In genomic region chr1:168428063-168428731, GRCh38 we compare ENCODE assay signal across 11 cellular contexts.
DNase-seq lines count a peak whose midpoint lies in the region; ATAC-seq, FAIRE-seq and TF ChIP-seq lines count a peak whose summit lies in the region.
"Had no signal": no experiment of that assay in that cellular context is flagged by ENCODE, and none has a peak within 500 bp of the region (broad histone marks: within the 10 kb centered on the region; RNA-seq: fewer than 3 reads in every experiment).

No MANE protein-coding gene starts in this region.

- peak; percentile 77 for DNase-seq in NCI-H226
- peak; percentile 33 for DNase-seq in fibroblast of pulmonary artery (ENCODE audit: low read depth)
- peak; percentile 52 for DNase-seq in mucosa of gallbladder (ENCODE audit: low spot score)
- peak; percentile 22 for DNase-seq in urothelium cell line (ENCODE audit: low spot score)
- DNase-seq in NCI-H146 treated with DMSO at 0.1 percent for 48 hours (lab: John Stamatoyannopoulos, UW; ENCODE audit: unreplicated experiment), result no peak
- DNase-seq in T-cell, result no peak
- DNase-seq: activated naive CD4-positive, alpha-beta T cell treated with Interleukin-2 at 50 U/mL for 16 hours; effector memory CD8-positive, alpha-beta T cell had no signal

- CTCF ChIA-PET in T-cell (lab: Charles Lee), result interaction anchor here in 1 of 2 donors (0.6 kb wide), 2 partner anchors 15 to 86 kb away, joined by 4 to 10 read pairs; no protein-coding TSS in a partner anchor

- H3K4me1 Mint-ChIP-seq in T-cell, result peaks cover 0 to 4% (median 3%) of the 10 kb centered on the region in 3 donors

- ATAC-seq in T-cell (replicated peaks in 1 of 4) (no peak), HG02610 (IDR thresholded peaks at IDR 0.05; ENCODE audit: unreplicated experiment) (no peak)
- ATAC-seq: effector memory CD8-positive, alpha-beta T cell had no signal

- no peaks in the 10 kb centered on the region for H3K9me3 Mint-ChIP-seq in T-cell

- no peak overlapping the region for H3K4me3 ChIP-seq in fibroblast of pulmonary artery (replicated peaks; ENCODE audit: low read depth, low read length)
- H3K4me3 ChIP-seq: skin epidermis had no signal

- POLR2A ChIA-PET in T-cell (lab: Charles Lee), result no interaction called here

- H3K4me3 Mint-ChIP-seq in T-cell, result no peak overlapping the region
- H3K4me3 Mint-ChIP-seq: effector memory CD8-positive, alpha-beta T cell had no signal

- H3K27me3 Mint-ChIP-seq in T-cell, result peaks cover 0 to 5% of the 10 kb centered on the region in 2 donors
- H3K27me3 Mint-ChIP-seq: effector memory CD8-positive, alpha-beta T cell had no signal

- H3K27ac Mint-ChIP-seq in T-cell, result peak overlapping the region in 1 of 2 donors; percentile 6
- H3K27ac Mint-ChIP-seq: effector memory CD8-positive, alpha-beta T cell had no signal

- FAIRE-seq in urothelium cell line (lab: Jason Lieb, UNC), result no peak
- FAIRE-seq: keratinocyte had no signal

- no peak for TF ChIP-seq CTCF in fibroblast of pulmonary artery (IDR thresholded peaks at IDR 0.05; ENCODE audit: low read length, missing control alignments)

- no peaks in the 10 kb centered on the region for H3K36me3 Mint-ChIP-seq in T-cell

Comparison
In these comparisons a context has a peak if more than half of its experiments do, and no peak if none do; other contexts are left out.
1. DNase-seq: peak in NCI-H226 (single experiment), fibroblast of pulmonary artery (single experiment), mucosa of gallbladder (single experiment) and urothelium cell line (single experiment); none in NCI-H146 treated with DMSO at 0.1 percent for 48 hours (single experiment) and T-cell (0 of 34).